In the genomic region with DNA sequence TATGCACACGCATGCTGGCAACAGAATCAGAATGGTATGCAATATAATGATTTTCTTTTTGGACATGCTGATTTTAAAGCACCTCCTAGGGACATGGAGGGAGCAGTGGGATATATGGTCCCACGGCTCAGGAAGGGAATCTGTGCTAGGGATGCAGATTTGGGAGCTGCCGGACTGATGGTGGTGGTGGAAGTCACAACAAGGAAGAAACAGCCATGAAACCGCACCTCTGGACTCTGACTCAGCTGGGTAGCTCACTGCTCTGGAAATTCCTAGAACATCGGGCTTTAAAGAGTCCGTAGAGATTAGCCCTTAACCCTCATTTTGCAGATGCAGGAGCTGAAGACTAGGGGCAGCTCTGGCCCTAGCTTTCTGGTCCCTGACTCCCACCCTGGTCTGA, we compare ENCODE assay signal across 1 cellular context.
TF ChIP-seq lines count a peak whose summit lies in the region.

No MANE protein-coding gene starts in this region.

TF ChIP-seq in H1, 55 proteins besides CTCF, POLR2A, EP300 and RAD21:
- TF ChIP-seq CBX8 (IDR thresholded peaks at IDR 0.05; ENCODE audit: borderline replicate concordance, low read depth, low read length) (no peak), RFX5 (IDR thresholded peaks at IDR 0.05; ENCODE audit: borderline replicate concordance, low read depth, low read length) (no peak), SIN3A (conservative IDR thresholded peaks at IDR 0.05 in 1 of 2, IDR thresholded peaks at IDR 0.05 in 1 of 2; ENCODE audit: low read depth in 1 of 2, low read length in 2 of 2) (no peak), BRCA1 (IDR thresholded peaks at IDR 0.05; ENCODE audit: low read depth, low read length) (no peak), HDAC6 (IDR thresholded peaks at IDR 0.05; ENCODE audit: low read depth, low read length) (no peak), BACH1 (IDR thresholded peaks at IDR 0.05; ENCODE audit: low read length) (no peak), SIX5 (IDR thresholded peaks at IDR 0.05; ENCODE audit: low read depth, low read length) (no peak), TCF12 (IDR thresholded peaks at IDR 0.05; ENCODE audit: low read depth, low read length) (no peak)
- TF ChIP-seq, protein P1, sequence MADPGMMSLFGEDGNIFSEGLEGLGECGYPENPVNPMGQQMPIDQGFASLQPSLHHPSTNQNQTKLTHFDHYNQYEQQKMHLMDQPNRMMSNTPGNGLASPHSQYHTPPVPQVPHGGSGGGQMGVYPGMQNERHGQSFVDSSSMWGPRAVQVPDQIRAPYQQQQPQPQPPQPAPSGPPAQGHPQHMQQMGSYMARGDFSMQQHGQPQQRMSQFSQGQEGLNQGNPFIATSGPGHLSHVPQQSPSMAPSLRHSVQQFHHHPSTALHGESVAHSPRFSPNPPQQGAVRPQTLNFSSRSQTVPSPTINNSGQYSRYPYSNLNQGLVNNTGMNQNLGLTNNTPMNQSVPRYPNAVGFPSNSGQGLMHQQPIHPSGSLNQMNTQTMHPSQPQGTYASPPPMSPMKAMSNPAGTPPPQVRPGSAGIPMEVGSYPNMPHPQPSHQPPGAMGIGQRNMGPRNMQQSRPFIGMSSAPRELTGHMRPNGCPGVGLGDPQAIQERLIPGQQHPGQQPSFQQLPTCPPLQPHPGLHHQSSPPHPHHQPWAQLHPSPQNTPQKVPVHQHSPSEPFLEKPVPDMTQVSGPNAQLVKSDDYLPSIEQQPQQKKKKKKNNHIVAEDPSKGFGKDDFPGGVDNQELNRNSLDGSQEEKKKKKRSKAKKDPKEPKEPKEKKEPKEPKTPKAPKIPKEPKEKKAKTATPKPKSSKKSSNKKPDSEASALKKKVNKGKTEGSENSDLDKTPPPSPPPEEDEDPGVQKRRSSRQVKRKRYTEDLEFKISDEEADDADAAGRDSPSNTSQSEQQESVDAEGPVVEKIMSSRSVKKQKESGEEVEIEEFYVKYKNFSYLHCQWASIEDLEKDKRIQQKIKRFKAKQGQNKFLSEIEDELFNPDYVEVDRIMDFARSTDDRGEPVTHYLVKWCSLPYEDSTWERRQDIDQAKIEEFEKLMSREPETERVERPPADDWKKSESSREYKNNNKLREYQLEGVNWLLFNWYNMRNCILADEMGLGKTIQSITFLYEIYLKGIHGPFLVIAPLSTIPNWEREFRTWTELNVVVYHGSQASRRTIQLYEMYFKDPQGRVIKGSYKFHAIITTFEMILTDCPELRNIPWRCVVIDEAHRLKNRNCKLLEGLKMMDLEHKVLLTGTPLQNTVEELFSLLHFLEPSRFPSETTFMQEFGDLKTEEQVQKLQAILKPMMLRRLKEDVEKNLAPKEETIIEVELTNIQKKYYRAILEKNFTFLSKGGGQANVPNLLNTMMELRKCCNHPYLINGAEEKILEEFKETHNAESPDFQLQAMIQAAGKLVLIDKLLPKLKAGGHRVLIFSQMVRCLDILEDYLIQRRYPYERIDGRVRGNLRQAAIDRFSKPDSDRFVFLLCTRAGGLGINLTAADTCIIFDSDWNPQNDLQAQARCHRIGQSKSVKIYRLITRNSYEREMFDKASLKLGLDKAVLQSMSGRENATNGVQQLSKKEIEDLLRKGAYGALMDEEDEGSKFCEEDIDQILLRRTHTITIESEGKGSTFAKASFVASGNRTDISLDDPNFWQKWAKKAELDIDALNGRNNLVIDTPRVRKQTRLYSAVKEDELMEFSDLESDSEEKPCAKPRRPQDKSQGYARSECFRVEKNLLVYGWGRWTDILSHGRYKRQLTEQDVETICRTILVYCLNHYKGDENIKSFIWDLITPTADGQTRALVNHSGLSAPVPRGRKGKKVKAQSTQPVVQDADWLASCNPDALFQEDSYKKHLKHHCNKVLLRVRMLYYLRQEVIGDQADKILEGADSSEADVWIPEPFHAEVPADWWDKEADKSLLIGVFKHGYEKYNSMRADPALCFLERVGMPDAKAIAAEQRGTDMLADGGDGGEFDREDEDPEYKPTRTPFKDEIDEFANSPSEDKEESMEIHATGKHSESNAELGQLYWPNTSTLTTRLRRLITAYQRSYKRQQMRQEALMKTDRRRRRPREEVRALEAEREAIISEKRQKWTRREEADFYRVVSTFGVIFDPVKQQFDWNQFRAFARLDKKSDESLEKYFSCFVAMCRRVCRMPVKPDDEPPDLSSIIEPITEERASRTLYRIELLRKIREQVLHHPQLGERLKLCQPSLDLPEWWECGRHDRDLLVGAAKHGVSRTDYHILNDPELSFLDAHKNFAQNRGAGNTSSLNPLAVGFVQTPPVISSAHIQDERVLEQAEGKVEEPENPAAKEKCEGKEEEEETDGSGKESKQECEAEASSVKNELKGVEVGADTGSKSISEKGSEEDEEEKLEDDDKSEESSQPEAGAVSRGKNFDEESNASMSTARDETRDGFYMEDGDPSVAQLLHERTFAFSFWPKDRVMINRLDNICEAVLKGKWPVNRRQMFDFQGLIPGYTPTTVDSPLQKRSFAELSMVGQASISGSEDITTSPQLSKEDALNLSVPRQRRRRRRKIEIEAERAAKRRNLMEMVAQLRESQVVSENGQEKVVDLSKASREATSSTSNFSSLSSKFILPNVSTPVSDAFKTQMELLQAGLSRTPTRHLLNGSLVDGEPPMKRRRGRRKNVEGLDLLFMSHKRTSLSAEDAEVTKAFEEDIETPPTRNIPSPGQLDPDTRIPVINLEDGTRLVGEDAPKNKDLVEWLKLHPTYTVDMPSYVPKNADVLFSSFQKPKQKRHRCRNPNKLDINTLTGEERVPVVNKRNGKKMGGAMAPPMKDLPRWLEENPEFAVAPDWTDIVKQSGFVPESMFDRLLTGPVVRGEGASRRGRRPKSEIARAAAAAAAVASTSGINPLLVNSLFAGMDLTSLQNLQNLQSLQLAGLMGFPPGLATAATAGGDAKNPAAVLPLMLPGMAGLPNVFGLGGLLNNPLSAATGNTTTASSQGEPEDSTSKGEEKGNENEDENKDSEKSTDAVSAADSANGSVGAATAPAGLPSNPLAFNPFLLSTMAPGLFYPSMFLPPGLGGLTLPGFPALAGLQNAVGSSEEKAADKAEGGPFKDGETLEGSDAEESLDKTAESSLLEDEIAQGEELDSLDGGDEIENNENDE (IDR thresholded peaks at IDR 0.05; ENCODE audit: insufficient replicate concordance, low read length): no peak
- TF ChIP-seq, protein P2, sequence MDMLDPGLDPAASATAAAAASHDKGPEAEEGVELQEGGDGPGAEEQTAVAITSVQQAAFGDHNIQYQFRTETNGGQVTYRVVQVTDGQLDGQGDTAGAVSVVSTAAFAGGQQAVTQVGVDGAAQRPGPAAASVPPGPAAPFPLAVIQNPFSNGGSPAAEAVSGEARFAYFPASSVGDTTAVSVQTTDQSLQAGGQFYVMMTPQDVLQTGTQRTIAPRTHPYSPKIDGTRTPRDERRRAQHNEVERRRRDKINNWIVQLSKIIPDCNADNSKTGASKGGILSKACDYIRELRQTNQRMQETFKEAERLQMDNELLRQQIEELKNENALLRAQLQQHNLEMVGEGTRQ (IDR thresholded peaks at IDR 0.05; ENCODE audit: low read length): no peak
